Comparison of ENCODE assay signal across 1 cellular context in genomic region chr9:107660976-107661375, GRCh38.
TF ChIP-seq lines count a peak whose summit lies in the region.

No MANE protein-coding gene starts in this region.

TF ChIP-seq in HEK293, 187 proteins besides CTCF, POLR2A, EP300 and RAD21 (continued from another document):
- TF ChIP-seq INSM2 (tag by site-specific recombination; IDR thresholded peaks at IDR 0.05) (no peak), ZNF202 (tag by site-specific recombination; IDR thresholded peaks at IDR 0.05; ENCODE audit: borderline replicate concordance) (no peak), ZNF140 (tag by site-specific recombination; IDR thresholded peaks at IDR 0.05) (no peak)
